In the genomic region with DNA sequence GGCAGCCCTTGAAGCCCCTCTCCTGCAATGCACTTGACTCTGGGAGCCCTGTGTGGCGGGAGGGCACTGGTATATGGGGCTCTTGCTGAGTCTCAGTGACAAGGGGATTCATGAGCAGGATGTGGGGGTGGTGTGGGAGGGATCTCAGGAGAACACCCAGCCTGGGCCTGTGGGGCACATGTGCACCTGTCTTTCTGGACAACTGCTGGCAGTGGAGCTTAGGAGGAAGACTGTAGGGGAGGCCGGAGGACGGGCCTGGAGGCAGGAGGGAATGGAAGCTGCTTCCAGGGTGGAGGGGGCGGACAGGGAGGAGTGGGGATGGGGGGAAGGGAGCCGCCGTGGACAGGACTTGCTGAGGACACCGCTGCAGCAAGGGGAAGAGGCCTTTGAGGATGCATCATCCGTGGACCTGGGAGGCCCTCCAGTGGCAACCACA, we compare ENCODE assay signal across 18 cellular contexts. TPM values are rescaled to one million over a fixed set of nuclear protein-coding genes. Genes with fewer than 3 reads are reported as not detected.
DNase-seq lines count a peak whose midpoint lies in the region; ATAC-seq and TF ChIP-seq lines count a peak whose summit lies in the region.
"Had no signal": no experiment of that assay in that cellular context is flagged by ENCODE, and none has a peak within 500 bp of the region (broad histone marks: within the 10 kb centered on the region; RNA-seq: fewer than 3 reads in every experiment).

No MANE protein-coding gene starts in this region.

- no peaks in the 10 kb centered on the region for H3K4me1 Mint-ChIP-seq in activated T-cell treated with anti-CD3 and anti-CD28 coated beads, Interleukin-2, amount 50 U/mL, for 24 hours (ENCODE audit: low read depth)
- H3K4me1 Mint-ChIP-seq: CD4-positive, alpha-beta memory T cell had no signal

- 74 to 94% methylated on average over 7 to 8 of the region's 8 CpGs for WGBS in transverse colon (ENCODE audit: low coverage in 1 of 2), 2 donors

- no peaks in the 10 kb centered on the region for H3K9me3 Mint-ChIP-seq in activated T-cell treated with anti-CD3 and anti-CD28 coated beads, Interleukin-2, amount 50 U/mL, for 24 hours
- H3K9me3 Mint-ChIP-seq: CD4-positive, alpha-beta memory T cell had no signal

- H3K27ac ChIP-seq in SJCRH30 (no peak overlapping the region), lower lobe of right lung (no peak overlapping the region), transverse colon (no peak overlapping the region)
- H3K27ac ChIP-seq: PC-9 had no signal

- no peaks in the 10 kb centered on the region for H3K27me3 ChIP-seq in SJCRH30
- H3K27me3 ChIP-seq in lower lobe of right lung (ENCODE audit: low read depth): no peaks in the 10 kb centered on the region
- H3K27me3 ChIP-seq in transverse colon: no peaks in the 10 kb centered on the region

- H3K4me3 Mint-ChIP-seq in activated T-cell treated with anti-CD3 and anti-CD28 coated beads, Interleukin-2, amount 50 U/mL, for 24 hours: no peak overlapping the region
- H3K4me3 Mint-ChIP-seq: CD4-positive, alpha-beta memory T cell had no signal

- no peaks in the 10 kb centered on the region for H3K36me3 Mint-ChIP-seq in activated T-cell treated with anti-CD3 and anti-CD28 coated beads, Interleukin-2, amount 50 U/mL, for 24 hours (ENCODE audit: low read depth)
- H3K36me3 Mint-ChIP-seq: CD4-positive, alpha-beta memory T cell had no signal

- no peaks in the 10 kb centered on the region for H3K36me3 ChIP-seq in SJCRH30
- no peaks in the 10 kb centered on the region for H3K36me3 ChIP-seq in lower lobe of right lung
- no peaks in the 10 kb centered on the region for H3K36me3 ChIP-seq in transverse colon
- H3K36me3 ChIP-seq: HAP-1 had no signal

- intact Hi-C loops in lower lobe of right lung (cut with DNase I) (no loop called here), transverse colon (cut with DNase I; ENCODE audit: low total_unique reads) (loop anchor here (2.0 kb wide), 1 partner anchor 335 kb away; no protein-coding TSS in a partner anchor)

- TF ChIP-seq CTCF in lower lobe of right lung (IDR thresholded peaks at IDR 0.05) (no peak), transverse colon (IDR thresholded peaks at IDR 0.05) (no peak)

- H3K27ac Mint-ChIP-seq in activated T-cell treated with anti-CD3 and anti-CD28 coated beads, Interleukin-2, amount 50 U/mL, for 24 hours: no peak overlapping the region
- H3K27ac Mint-ChIP-seq: CD4-positive, alpha-beta memory T cell had no signal

- no peaks in the 10 kb centered on the region for H3K27me3 Mint-ChIP-seq in activated T-cell treated with anti-CD3 and anti-CD28 coated beads, Interleukin-2, amount 50 U/mL, for 24 hours

- H3K4me1 ChIP-seq in SJCRH30 (no peaks in the 10 kb centered on the region), lower lobe of right lung (no peaks in the 10 kb centered on the region), transverse colon (no peaks in the 10 kb centered on the region)
- H3K4me1 ChIP-seq: HAP-1 had no signal

- peak; percentile 18 for DNase-seq in activated T-cell treated with anti-CD3 and anti-CD28 coated beads, Interleukin-2, amount 50 U/mL, for 24 hours
- DNase-seq in activated T-cell treated with anti-CD3 and anti-CD28 coated beads for 4 hours: no peak
- peak; percentile 53 to 66 for DNase-seq in SJCRH30
- DNase-seq in lower lobe of right lung: peak; percentile 28
- peak; percentile 3 for DNase-seq in transverse colon
- DNase-seq in NCI-H2227 (lab: John Stamatoyannopoulos, UW; ENCODE audit: unreplicated experiment): no peak
- DNase-seq: Calu3; CD4-positive, alpha-beta memory T cell; DMS53; KG1; NCI-H1436 treated with DMSO at 0.1 percent for 48 hours; NCI-H2029 treated with DMSO at 0.1 percent for 48 hours; NCI-H2171 treated with DMSO at 0.1 percent for 48 hours; NCI-H774; PC-9 had no signal

- no peak for ATAC-seq in lower lobe of right lung
- ATAC-seq in HG02973 (IDR thresholded peaks at IDR 0.05; ENCODE audit: unreplicated experiment): no peak
- no peak for ATAC-seq in HG02642 (IDR thresholded peaks at IDR 0.05; ENCODE audit: poor library complexity, unreplicated experiment)

- in situ Hi-C loops in transverse colon (cut with MboI; ENCODE audit: low pct_ligation_motif_present in 1 of 4, low pct_unique_long_range_greater_than_20kb in 1 of 4, low sequenced_read_pairs in 3 of 4): loop anchor here in 1 of 4 donors (25.0 kb wide), 1 partner anchor 181 kb away; the partner anchor contains the start of gene PCSK6

- no peak for TF ChIP-seq EP300 in transverse colon (IDR thresholded peaks at IDR 0.05; ENCODE audit: low read depth)

- no peak for TF ChIP-seq POLR2A in transverse colon (IDR thresholded peaks at IDR 0.05)

- no peaks in the 10 kb centered on the region for H3K9me3 ChIP-seq in SJCRH30 (replicated peaks)
- no peaks in the 10 kb centered on the region for H3K9me3 ChIP-seq in lower lobe of right lung
- no peaks in the 10 kb centered on the region for H3K9me3 ChIP-seq in transverse colon
- H3K9me3 ChIP-seq: HAP-1 had no signal

- no peak overlapping the region for H3K4me3 ChIP-seq in SJCRH30
- no peak overlapping the region for H3K4me3 ChIP-seq in lower lobe of right lung
- no peak overlapping the region for H3K4me3 ChIP-seq in transverse colon
- H3K4me3 ChIP-seq: HAP-1, PC-9 had no signal

RNA-seq across cellular contexts. Expression of gene SNRPA1, which starts 10.8 kb away (rescaled TPM):
- total RNA-seq in SJCRH30 (2014; rRNA removed; shearing (Covaris generic)): 139 and 151 TPM in 2 replicates
- 35.4 TPM for total RNA-seq in lower lobe of right lung
- 10 to 100 TPM in 3 of 4 donors, 1 to 10 TPM in 1; 7.8 to 54.0 (median 25.8) TPM for total RNA-seq in transverse colon

RNA-seq across cellular contexts. Expression of gene SELENOS, which starts 28.6 kb away (rescaled TPM):
- total RNA-seq in SJCRH30 (2014; rRNA removed; shearing (Covaris generic)): 51.0 and 60.1 TPM in 2 replicates
- 64.5 TPM for total RNA-seq in lower lobe of right lung
- 100 to 1,000 TPM in 3 of 4 donors, 10 to 100 TPM in 1; 24.9 to 128 (median 120) TPM for total RNA-seq in transverse colon

RNA-seq across cellular contexts. Expression of gene CHSY1, which starts 54.0 kb away (rescaled TPM):
- total RNA-seq in SJCRH30 (2014; rRNA removed; shearing (Covaris generic)): 82.3 and 87.1 TPM in 2 replicates
- total RNA-seq in lower lobe of right lung: 25.6 TPM
- 10 to 100 TPM in 2 of 4 donors, 1 to 10 TPM in 2; 4.0 to 33.7 (median 11.8) TPM for total RNA-seq in transverse colon

Comparison
In these comparisons a context has a peak if more than half of its experiments do, and no peak if none do; other contexts are left out.
1. DNase-seq: peak in activated T-cell treated with anti-CD3 and anti-CD28 coated beads, Interleukin-2, amount 50 U/mL, for 24 hours (single experiment), SJCRH30 (2 of 2), lower lobe of right lung (single experiment) and transverse colon (single experiment); none in activated T-cell treated with anti-CD3 and anti-CD28 coated beads for 4 hours (single experiment) and NCI-H2227 (single experiment).